In genomic region chr14:83251402-83251801, GRCh38 we compare ENCODE assay signal across 28 cellular contexts.
"Had no signal": no experiment of that assay in that cellular context is flagged by ENCODE, and none has a peak within 500 bp of the region (broad histone marks: within the 10 kb centered on the region; RNA-seq: fewer than 3 reads in every experiment).

No MANE protein-coding gene starts in this region.

- H3K4me3 ChIP-seq: ascending aorta, cardiac muscle cell, MG63, Peyer's patch, SJSA1 had no signal

- ATAC-seq: activated CD8-positive, alpha-beta T cell treated with anti-CD3 and anti-CD28 coated beads for 36 hours; activated T-cell treated with anti-CD3 and anti-CD28 coated beads, Interleukin-2, amount 50 U/mL, for 72 hours; activated T-helper 17 cell treated with anti-CD3 and anti-CD28 coated beads, Interleukin-2, amount 50 U/mL, for 72 hours; PC-3 had no signal

- DNase-seq: activated CD4-positive, alpha-beta T cell treated with anti-CD3 and anti-CD28 coated beads, Interleukin-2, amount 10 ng/mL, durations not matched to agents 24 days and 14 days; activated CD4-positive, alpha-beta T cell treated with anti-CD3 and anti-CD28 coated beads, Interleukin-2, amount 50 U/mL, for 4 hours; activated CD8-positive, alpha-beta T cell treated with anti-CD3 and anti-CD28 coated beads for 36 hours; activated effector memory CD4-positive, alpha-beta T cell treated with anti-CD3 and anti-CD28 coated beads, Interleukin-2, amount 50 U/mL, for 16 hours; activated naive CD4-positive, alpha-beta T cell; activated naive CD4-positive, alpha-beta T cell treated with anti-CD3 and anti-CD28 coated beads, Interleukin-2, amount 50 U/mL, for 16 hours; activated naive CD8-positive, alpha-beta T cell treated with anti-CD3 and anti-CD28 coated beads, Interleukin-2, amount 10 ng/mL, durations not matched to agents 7 days and 5 days; activated T-cell treated with anti-CD3 and anti-CD28 coated beads, Interleukin-2, amount 50 U/mL, for 1 hour; activated T-cell treated with anti-CD3 and anti-CD28 coated beads, Interleukin-2, amount 50 U/mL, for 72 hours; amygdala; Kasumi-1; MG63; NCI-H1048; NCI-H1105 treated with DMSO at 0.1 percent for 48 hours; NCI-H1436; NCI-H1694; NCI-H1930; NCI-H2081 treated with DMSO at 0.1 percent for 48 hours; NCI-H345; NCI-H524 treated with DMSO at 0.1 percent for 48 hours; PC-3; Peyer's patch; RPMI8226; SHP77 treated with DMSO at 0.1 percent for 48 hours had no signal

- H3K9me3 ChIP-seq: ascending aorta, MG63, Peyer's patch, SJSA1 had no signal

- H3K36me3 ChIP-seq: ascending aorta, cardiac muscle cell, MG63, Peyer's patch, SJSA1 had no signal

- H3K27ac ChIP-seq: ascending aorta, cardiac muscle cell, Peyer's patch, SJSA1 had no signal

- H3K27me3 ChIP-seq: ascending aorta, cardiac muscle cell, MG63, Peyer's patch, SJSA1 had no signal

- H3K4me1 ChIP-seq: ascending aorta, Peyer's patch, SJSA1 had no signal
